8 cellular contexts compared by ENCODE assay signal in genomic region chr14:89276424-89276975, GRCh38.
DNase-seq lines count a peak whose midpoint lies in the region; ATAC-seq and TF ChIP-seq lines count a peak whose summit lies in the region.

No MANE protein-coding gene starts in this region.

- DNase-seq in foreskin keratinocyte (no peak), H7 (no peak), medulla oblongata (ENCODE audit: extremely low spot score) (no peak)
- no peak for DNase-seq in effector CD8-positive, alpha-beta T cell (lab: John Stamatoyannopoulos, UW)

- H3K4me3 Mint-ChIP-seq in T-helper 1 cell treated with Interleukin-12 subunit alpha and Interleukin-12 subunit beta and Interleukin-4 antibody, amounts not matched to agents 30 μg/mL and 1 μg/mL, for 36 hours = peak overlapping the region; percentile 65
- peak overlapping the region; percentile 78 for H3K4me3 Mint-ChIP-seq in stimulated activated naive CD8-positive, alpha-beta T cell treated with anti-CD3 and anti-CD28 coated beads, Interleukin-15, Interleukin-2, amounts not matched to agents 100 ng/mL and 50 ng/mL, for 24 hours

- no peak overlapping the region for H3K27ac ChIP-seq in foreskin keratinocyte

- H3K4me3 ChIP-seq in H7 (ENCODE audit: insufficient read depth, low read depth, low read length) = no peak overlapping the region

- ATAC-seq in GM18907 (IDR thresholded peaks at IDR 0.05; ENCODE audit: unreplicated experiment) (peak; percentile 97), HG02870 (IDR thresholded peaks at IDR 0.05; ENCODE audit: unreplicated experiment) (peak; percentile 97), foreskin keratinocyte (peak; percentile 29)

- peaks cover 47% of the 10 kb centered on the region for H3K36me3 Mint-ChIP-seq in T-helper 1 cell treated with Interleukin-12 subunit alpha and Interleukin-12 subunit beta and Interleukin-4 antibody, amounts not matched to agents 30 μg/mL and 1 μg/mL, for 36 hours (ENCODE audit: low read depth)
- peaks cover 79% of the 10 kb centered on the region for H3K36me3 Mint-ChIP-seq in stimulated activated naive CD8-positive, alpha-beta T cell treated with anti-CD3 and anti-CD28 coated beads, Interleukin-15, Interleukin-2, amounts not matched to agents 100 ng/mL and 50 ng/mL, for 24 hours (ENCODE audit: low read depth)

- H3K4me1 ChIP-seq in foreskin keratinocyte = no peaks in the 10 kb centered on the region

- peak overlapping the region; percentile 95 for H3K27ac Mint-ChIP-seq in T-helper 1 cell treated with Interleukin-12 subunit alpha and Interleukin-12 subunit beta and Interleukin-4 antibody, amounts not matched to agents 30 μg/mL and 1 μg/mL, for 36 hours
- H3K27ac Mint-ChIP-seq in stimulated activated naive CD8-positive, alpha-beta T cell treated with anti-CD3 and anti-CD28 coated beads, Interleukin-15, Interleukin-2, amounts not matched to agents 100 ng/mL and 50 ng/mL, for 24 hours = peak overlapping the region; percentile 100

- no peaks in the 10 kb centered on the region for H3K27me3 Mint-ChIP-seq in T-helper 1 cell treated with Interleukin-12 subunit alpha and Interleukin-12 subunit beta and Interleukin-4 antibody, amounts not matched to agents 30 μg/mL and 1 μg/mL, for 36 hours (ENCODE audit: low read depth)
- no peaks in the 10 kb centered on the region for H3K27me3 Mint-ChIP-seq in stimulated activated naive CD8-positive, alpha-beta T cell treated with anti-CD3 and anti-CD28 coated beads, Interleukin-15, Interleukin-2, amounts not matched to agents 100 ng/mL and 50 ng/mL, for 24 hours

- H3K9me3 Mint-ChIP-seq in T-helper 1 cell treated with Interleukin-12 subunit alpha and Interleukin-12 subunit beta and Interleukin-4 antibody, amounts not matched to agents 30 μg/mL and 1 μg/mL, for 36 hours = peaks cover 7% of the 10 kb centered on the region
- no peaks in the 10 kb centered on the region for H3K9me3 Mint-ChIP-seq in stimulated activated naive CD8-positive, alpha-beta T cell treated with anti-CD3 and anti-CD28 coated beads, Interleukin-15, Interleukin-2, amounts not matched to agents 100 ng/mL and 50 ng/mL, for 24 hours

- H3K36me3 ChIP-seq in H7 (replicated peaks; ENCODE audit: control insufficient read depth, insufficient read depth, low read length) = peaks cover 3% of the 10 kb centered on the region

- no peaks in the 10 kb centered on the region for H3K27me3 ChIP-seq in foreskin keratinocyte
- no peaks in the 10 kb centered on the region for H3K27me3 ChIP-seq in H7 (ENCODE audit: control insufficient read depth, insufficient read depth, low read length)

- peaks cover 69% of the 10 kb centered on the region for H3K4me1 Mint-ChIP-seq in T-helper 1 cell treated with Interleukin-12 subunit alpha and Interleukin-12 subunit beta and Interleukin-4 antibody, amounts not matched to agents 30 μg/mL and 1 μg/mL, for 36 hours (ENCODE audit: low read depth)
- H3K4me1 Mint-ChIP-seq in stimulated activated naive CD8-positive, alpha-beta T cell treated with anti-CD3 and anti-CD28 coated beads, Interleukin-15, Interleukin-2, amounts not matched to agents 100 ng/mL and 50 ng/mL, for 24 hours (ENCODE audit: low read depth) = peaks cover 95% of the 10 kb centered on the region

- TF ChIP-seq CTCF in foreskin keratinocyte (conservative IDR thresholded peaks at IDR 0.05) = no peak

Comparison
In these comparisons a context has a peak if more than half of its experiments do, and no peak if none do; other contexts are left out.
1. ATAC-seq: peak in every context shown above with its lines; median percentile 97 in GM18907; 97 in HG02870; 29 in foreskin keratinocyte.